16 cellular contexts compared by ENCODE assay signal in genomic region chr19:43936219-43936618, GRCh38. TPM values are rescaled to one million over a fixed set of nuclear protein-coding genes. Genes with fewer than 3 reads are reported as not detected.
DNase-seq lines count a peak whose midpoint lies in the region; ATAC-seq and TF ChIP-seq lines count a peak whose summit lies in the region.
"Had no signal": no experiment of that assay in that cellular context is flagged by ENCODE, and none has a peak within 500 bp of the region (broad histone marks: within the 10 kb centered on the region; RNA-seq: fewer than 3 reads in every experiment).

No MANE protein-coding gene starts in this region.

- peaks cover 5% of the 10 kb centered on the region for H3K9me3 ChIP-seq in CD4-positive, alpha-beta T cell (ENCODE audit: control insufficient read depth, low read length)
- no peaks in the 10 kb centered on the region for H3K9me3 ChIP-seq in H9 (ENCODE audit: control insufficient read depth, low read depth, low read length)

- no peak overlapping the region for H3K9ac ChIP-seq in H9 (ENCODE audit: extremely low read depth, insufficient read length, low read length)

- no peak for TF ChIP-seq CTCF in CD4-positive, alpha-beta T cell (IDR thresholded peaks at IDR 0.05)
- TF ChIP-seq CTCF in H9 (conservative IDR thresholded peaks at IDR 0.05) (no peak), activated B cell treated with CpG ODN at 0.5 μM for 24 hours (IDR thresholded peaks at IDR 0.05) (no peak), natural killer cell (IDR thresholded peaks at IDR 0.05) (no peak)

- H2BK120ac ChIP-seq in H9 (ENCODE audit: low read depth, low read length, poor library complexity, severe bottlenecking), result no peak overlapping the region

- H3T11ph ChIP-seq in H9 (ENCODE audit: low read length), result no peak overlapping the region

- WGBS in H9 (ENCODE audit: extremely low coverage, insufficient read length, low lambda C conversion rate), result no CpG with 5 or more reads among the region's 5 CpGs

- CTCF ChIA-PET in CD4-positive, alpha-beta T cell (lab: Charles Lee), result no interaction called here
- CTCF ChIA-PET in activated B cell treated with CpG ODN at 0.5 μM for 24 hours (lab: Charles Lee), result interaction anchor here (1.6 kb wide), 1 partner anchor 15 kb away, joined by 3 read pairs; the partner anchor contains the start of gene ZNF221

- peaks cover 3% of the 10 kb centered on the region for H3K9me3 Mint-ChIP-seq in CD4-positive, alpha-beta T cell
- H3K9me3 Mint-ChIP-seq in H9 (peaks cover 12 to 25% of the 10 kb centered on the region in 2 experiments), activated B cell treated with CpG ODN at 0.5 μM for 24 hours (peaks cover 12% of the 10 kb centered on the region), natural killer cell (no peaks in the 10 kb centered on the region)

- no peak overlapping the region for H2BK5ac ChIP-seq in H9 (ENCODE audit: insufficient read length, low read length)

- intact Hi-C loops in CD4-positive, alpha-beta T cell (cut with DNase I, micrococcal nuclease), result loop anchor here (2.0 to 10.0 kb wide), 9 partner anchors 15 to 366 kb away; partner anchors contain the start of genes ZNF230 (in 2 of the 2), SMG9 (in 1 of the 2), ZNF221 (in 1 of the 2) and ZNF224 (in 1 of the 2)
- intact Hi-C loops in activated B cell treated with CpG ODN at 0.5 μM for 24 hours (cut with micrococcal nuclease), result loop anchor here (5.0 to 10.0 kb wide), 2 partner anchors 176 to 279 kb away; partner anchors contain the start of genes ZNF225 and ZNF227
- intact Hi-C loops in natural killer cell (cut with micrococcal nuclease), result no loop called here

- H2AK5ac ChIP-seq in H9 (ENCODE audit: insufficient read length, low read length), result no peak overlapping the region

- no peak overlapping the region for H3K23ac ChIP-seq in H9 (ENCODE audit: insufficient read length, low read depth, low read length)

- no peak overlapping the region for H3K56ac ChIP-seq in H9 (ENCODE audit: insufficient read length, low read depth, low read length)

- H3K27ac ChIP-seq in CD4-positive, alpha-beta T cell (ENCODE audit: low read depth, low read length), result no peak overlapping the region
- H3K27ac ChIP-seq in H9 (ENCODE audit: insufficient read length, low read depth, low read length), result no peak overlapping the region

- H3K79me1 ChIP-seq in H9 (ENCODE audit: insufficient read depth, low read depth, low read length, poor library complexity, severe bottlenecking), result no peaks in the 10 kb centered on the region

- H2AFZ ChIP-seq in H9 (ENCODE audit: low read length), result peak overlapping the region; percentile 59

- no peak overlapping the region for H3K18ac ChIP-seq in H9 (ENCODE audit: insufficient read length, low read depth, low read length)

- no peak overlapping the region for H2BK12ac ChIP-seq in H9 (ENCODE audit: insufficient read length, low read depth, low read length)

- H4K20me1 ChIP-seq in H9 (ENCODE audit: control insufficient read depth, insufficient read depth, insufficient read length), result no peaks in the 10 kb centered on the region
- H4K20me1 ChIP-seq: BLaER1 treated with 17β-estradiol and CSF1 and Interleukin-3, amounts not matched to agents 10 nM and 100 nM had no signal

- no peaks in the 10 kb centered on the region for H3K79me2 ChIP-seq in H9 (ENCODE audit: insufficient read depth, low read length)

- ATAC-seq in CD4-positive, alpha-beta T cell (ENCODE audit: poor library complexity), result no peak
- ATAC-seq in activated B cell treated with CpG ODN at 0.5 μM for 24 hours (ENCODE audit: low read depth) (no peak), natural killer cell (no peak)
- ATAC-seq: gastrocnemius medialis had no signal

- H4K8ac ChIP-seq in H9 (replicated peaks; ENCODE audit: insufficient read length, low read depth, low read length), result no peak overlapping the region

- no peak overlapping the region for H2BK15ac ChIP-seq in H9 (ENCODE audit: low read depth, low read length)

- no peak overlapping the region for H3K4me2 ChIP-seq in H9 (ENCODE audit: insufficient read depth, insufficient read length, low read length)

- H3K14ac ChIP-seq in H9 (ENCODE audit: insufficient read depth, low read length), result no peak overlapping the region

- POLR2A ChIA-PET in CD4-positive, alpha-beta T cell (lab: Charles Lee), result interaction anchor here (1.3 to 1.9 kb wide), 3 partner anchors 49 to 228 kb away, joined by 4 to 8 read pairs (median 6); partner anchors contain the start of genes ZNF226 and ZNF283
- POLR2A ChIA-PET in activated B cell treated with CpG ODN at 0.5 μM for 24 hours (lab: Charles Lee), result interaction anchor here (1.5 to 2.1 kb wide), 4 partner anchors 15 to 183 kb away, joined by 4 to 15 read pairs (median 8); partner anchors contain the start of genes ZNF221, ZNF225 and ZNF230

- H3K27me3 ChIP-seq in CD4-positive, alpha-beta T cell (ENCODE audit: control insufficient read depth, insufficient read depth, low read length), result no peaks in the 10 kb centered on the region
- H3K27me3 ChIP-seq in H9 (ENCODE audit: insufficient read depth, low read length), result no peaks in the 10 kb centered on the region
- H3K27me3 ChIP-seq: BLaER1 treated with 17β-estradiol and CSF1 and Interleukin-3, amounts not matched to agents 10 nM and 100 nM; gastrocnemius medialis had no signal

- no peak overlapping the region for H2BK20ac ChIP-seq in H9 (ENCODE audit: low read depth, low read length, poor library complexity, severe bottlenecking)

- peaks cover 25% of the 10 kb centered on the region for H3K4me1 Mint-ChIP-seq in CD4-positive, alpha-beta T cell (ENCODE audit: low read depth)
- H3K4me1 Mint-ChIP-seq in H9 (peaks cover 7 to 8% of the 10 kb centered on the region in 2 experiments), activated B cell treated with CpG ODN at 0.5 μM for 24 hours (peaks cover 22% of the 10 kb centered on the region), natural killer cell (peaks cover 18 to 21% of the 10 kb centered on the region in 2 donors)

- H3K4me3 Mint-ChIP-seq in CD4-positive, alpha-beta T cell, result peak overlapping the region; percentile 96
- H3K4me3 Mint-ChIP-seq in H9, result peak overlapping the region in 1 of 2 experiments; percentile 94; a peak in 1 of 5 replicates
- peak overlapping the region; percentile 93 for H3K4me3 Mint-ChIP-seq in activated B cell treated with CpG ODN at 0.5 μM for 24 hours
- peak overlapping the region; percentile 92 for H3K4me3 Mint-ChIP-seq in natural killer cell

- H3K36me3 Mint-ChIP-seq in CD4-positive, alpha-beta T cell (ENCODE audit: low read depth), result peaks cover 38% of the 10 kb centered on the region
- H3K36me3 Mint-ChIP-seq in H9 (ENCODE audit: insufficient read depth in 1 of 3, low read depth in 3 of 3) (peaks cover 8 to 24% (median 14%) of the 10 kb centered on the region in 3 experiments; a peak in 6 of 7 replicates), activated B cell treated with CpG ODN at 0.5 μM for 24 hours (ENCODE audit: low read depth) (peaks cover 24% of the 10 kb centered on the region), natural killer cell (peaks cover 7% of the 10 kb centered on the region)

- no peaks in the 10 kb centered on the region for H3K4me1 ChIP-seq in H9 (ENCODE audit: insufficient read depth, low read length)

- no peak overlapping the region for H3K4ac ChIP-seq in H9 (ENCODE audit: low read depth, low read length)

- in situ Hi-C loops in G401 (cut with HindIII; ENCODE audit: low sequenced_read_pairs), result no loop called here

- H4K91ac ChIP-seq in H9 (ENCODE audit: insufficient read length, low read depth, low read length), result no peak overlapping the region

- H3K23me2 ChIP-seq in H9 (ENCODE audit: insufficient read length, low read depth, low read length, poor library complexity, severe bottlenecking), result no peaks in the 10 kb centered on the region

- no peak overlapping the region for H4K5ac ChIP-seq in H9 (ENCODE audit: insufficient read length, low read depth, low read length)

- peaks cover 2% of the 10 kb centered on the region for H3K27me3 Mint-ChIP-seq in CD4-positive, alpha-beta T cell
- H3K27me3 Mint-ChIP-seq in H9 (ENCODE audit: low read depth) (peaks cover 16% of the 10 kb centered on the region), activated B cell treated with CpG ODN at 0.5 μM for 24 hours (peaks cover 7% of the 10 kb centered on the region), natural killer cell (ENCODE audit: low read depth in 2 of 2) (peaks cover 20 to 21% of the 10 kb centered on the region in 2 donors)

- no peak for DNase-seq in CD4-positive, alpha-beta T cell
- DNase-seq in H9, result no peak
- DNase-seq in activated B cell treated with CpG ODN at 0.5 μM for 24 hours, result no peak
- DNase-seq in natural killer cell, result no peak
- DNase-seq in NCI-H2227 treated with DMSO at 0.1 percent for 48 hours (lab: John Stamatoyannopoulos, UW), result no peak
- DNase-seq in NCI-H2029 (lab: John Stamatoyannopoulos, UW), result no peak
- no peak for DNase-seq in SHP77 treated with DMSO at 0.1 percent for 48 hours (lab: John Stamatoyannopoulos, UW)
- no peak for DNase-seq in G401 (ENCODE audit: low spot score)
- DNase-seq: activated CD4-positive, alpha-beta memory T cell treated with anti-CD3 and anti-CD28 coated beads for 36 hours; activated naive CD4-positive, alpha-beta T cell treated with Interleukin-2 at 50 U/mL for 16 hours; effector memory CD4-positive, alpha-beta T cell; gastrocnemius medialis; retina; stimulated activated CD4-positive, alpha-beta T cell treated with anti-CD3 and anti-CD28 coated beads, Interleukin-2, amount 100 ng/mL, for 24 hours; T-helper 2 cell had no signal

- H3K27ac Mint-ChIP-seq in CD4-positive, alpha-beta T cell, result no peak overlapping the region
- H3K27ac Mint-ChIP-seq in H9 (no peak overlapping the region), activated B cell treated with CpG ODN at 0.5 μM for 24 hours (no peak overlapping the region), natural killer cell (no peak overlapping the region)
- H3K27ac Mint-ChIP-seq: activated CD4-positive, alpha-beta memory T cell treated with anti-CD3 and anti-CD28 coated beads for 36 hours had no signal

RNA-seq across cellular contexts. Expression of gene ZNF45, which starts 1.1 kb away (rescaled TPM):
- 1 to 10 TPM; 4.0 to 4.6 TPM for total RNA-seq in CD4-positive, alpha-beta T cell
- total RNA-seq in H9 (2021) (18.4 and 19.8 TPM in 2 replicates), activated B cell treated with CpG ODN at 0.5 μM for 24 hours (17.2 and 19.1 TPM in 2 replicates), natural killer cell (10 to 100 TPM; 10.6 to 24.3 (median 14.5) TPM)
- total RNA-seq in G401 (2014; rRNA removed; shearing (Covaris generic)), result 21.8 and 35.1 TPM in 2 replicates

RNA-seq across cellular contexts. Expression of gene ZNF221, which starts 14.8 kb away (rescaled TPM):
- total RNA-seq in CD4-positive, alpha-beta T cell, result under 1 TPM; 0.34 to 0.41 TPM
- total RNA-seq in H9 (2021), result 6.4 and 8.0 TPM in 2 replicates
- 2.6 TPM in 2 replicates for total RNA-seq in activated B cell treated with CpG ODN at 0.5 μM for 24 hours
- total RNA-seq in natural killer cell, result 1 to 10 TPM; 1.9 to 2.7 (median 2.2) TPM
- 0.61 and 1.0 TPM in 2 replicates for total RNA-seq in G401 (2014; rRNA removed; shearing (Covaris generic))

RNA-seq across cellular contexts. Expression of gene ZNF155, which starts 47.8 kb away (rescaled TPM):
- 1 to 10 TPM; 3.5 to 4.0 TPM for total RNA-seq in CD4-positive, alpha-beta T cell
- total RNA-seq in H9 (2021), result 8.1 and 10.1 TPM in 2 replicates
- 7.0 and 9.4 TPM in 2 replicates for total RNA-seq in activated B cell treated with CpG ODN at 0.5 μM for 24 hours
- total RNA-seq in natural killer cell, result 1 to 10 TPM; 5.1 to 8.5 (median 6.5) TPM
- 0.68 and 5.2 TPM in 2 replicates for total RNA-seq in G401 (2014; rRNA removed; shearing (Covaris generic))

RNA-seq across cellular contexts. Expression of gene ZNF404, which starts 52.5 kb away (rescaled TPM):
- under 1 TPM; 0.58 to 0.64 TPM for total RNA-seq in CD4-positive, alpha-beta T cell
- total RNA-seq in H9 (2021) (2.0 and 2.7 TPM in 2 replicates), activated B cell treated with CpG ODN at 0.5 μM for 24 hours (1.7 and 1.9 TPM in 2 replicates), natural killer cell (1 to 10 TPM; 1.3 to 3.1 (median 1.4) TPM)
- total RNA-seq in G401 (2014; rRNA removed; shearing (Covaris generic)), result not detected in 2 replicates
